19 cellular contexts compared by ENCODE assay signal in genomic region chr18:66819235-66819634, GRCh38.
A peak's percentile ranks its signal among the peaks of the same experiment; 100 is the strongest.
DNase-seq lines count a peak whose midpoint lies in the region; ATAC-seq and TF ChIP-seq lines count a peak whose summit lies in the region.
"Had no signal": no experiment of that assay in that cellular context is flagged by ENCODE, and none has a peak within 500 bp of the region (broad histone marks: within the 10 kb centered on the region; RNA-seq: fewer than 3 reads in every experiment).

No MANE protein-coding gene starts in this region.

- H3K36me3 ChIP-seq in Loucy (ENCODE audit: insufficient read depth, low read length), result no peaks in the 10 kb centered on the region
- H3K36me3 ChIP-seq in neural progenitor cell, result no peaks in the 10 kb centered on the region
- H3K36me3 ChIP-seq: cardiac muscle cell, heart left ventricle, Peyer's patch, tibial artery had no signal

- intact Hi-C loops in sciatic nerve (cut with DNase I), result no loop called here

- CTCF ChIA-PET in WTC11 (lab: Charles Lee), result interaction anchor here (0.8 kb wide), 1 partner anchor 10 kb away, joined by 3 read pairs; no protein-coding TSS in a partner anchor

- H3K79me2 ChIP-seq in Loucy (ENCODE audit: insufficient read depth, low read length) (no peaks in the 10 kb centered on the region), neural progenitor cell (ENCODE audit: low read depth) (no peaks in the 10 kb centered on the region)

- H3K27me3 Mint-ChIP-seq in WTC11 (ENCODE audit: low read depth), result no peaks in the 10 kb centered on the region
- H3K27me3 Mint-ChIP-seq in neural progenitor cell (ENCODE audit: insufficient read depth, low read depth), result no peaks in the 10 kb centered on the region
- H3K27me3 Mint-ChIP-seq: activated naive CD4-positive, alpha-beta T cell treated with anti-CD3 and anti-CD28 coated beads, Interleukin-2, amount 10 ng/mL, durations not matched to agents 7 days and 5 days; B cell; naive thymus-derived CD4-positive, alpha-beta T cell had no signal

- no peaks in the 10 kb centered on the region for H4K20me1 ChIP-seq in Loucy (ENCODE audit: insufficient read depth, low read length, poor library complexity, severe bottlenecking)
- H4K20me1 ChIP-seq in neural progenitor cell (ENCODE audit: low read depth), result no peaks in the 10 kb centered on the region

- H3K4me3 Mint-ChIP-seq in WTC11, result no peak overlapping the region
- H3K4me3 Mint-ChIP-seq in neural progenitor cell, result no peak overlapping the region
- H3K4me3 Mint-ChIP-seq: activated naive CD4-positive, alpha-beta T cell treated with anti-CD3 and anti-CD28 coated beads, Interleukin-2, amount 10 ng/mL, durations not matched to agents 7 days and 5 days; B cell; naive thymus-derived CD4-positive, alpha-beta T cell had no signal

- H2AFZ ChIP-seq in Loucy (ENCODE audit: low read length), result no peak overlapping the region
- no peak overlapping the region for H2AFZ ChIP-seq in neural progenitor cell (replicated peaks)

- H3K9me2 ChIP-seq in Loucy (replicated peaks; ENCODE audit: low read depth, low read length), result no peaks in the 10 kb centered on the region; the same call in 1 of the 2 replicates

- no peaks in the 10 kb centered on the region for H3K36me3 Mint-ChIP-seq in WTC11
- no peaks in the 10 kb centered on the region for H3K36me3 Mint-ChIP-seq in neural progenitor cell
- H3K36me3 Mint-ChIP-seq: activated naive CD4-positive, alpha-beta T cell treated with anti-CD3 and anti-CD28 coated beads, Interleukin-2, amount 10 ng/mL, durations not matched to agents 7 days and 5 days; naive thymus-derived CD4-positive, alpha-beta T cell had no signal

- POLR2A ChIA-PET in WTC11 (lab: Charles Lee), result no interaction called here

- H3K9ac ChIP-seq in Loucy (ENCODE audit: low read depth, low read length, poor library complexity, severe bottlenecking) (no peak overlapping the region), neural progenitor cell (no peak overlapping the region)

- no peaks in the 10 kb centered on the region for H3K27me3 ChIP-seq in Loucy (ENCODE audit: insufficient read depth, low read length, poor library complexity, severe bottlenecking)
- no peaks in the 10 kb centered on the region for H3K27me3 ChIP-seq in neural progenitor cell
- H3K27me3 ChIP-seq: cardiac muscle cell, heart left ventricle, Peyer's patch, tibial artery had no signal

- H3K27ac ChIP-seq in neural progenitor cell, result no peak overlapping the region
- H3K27ac ChIP-seq: cardiac muscle cell, heart left ventricle, Peyer's patch, tibial artery had no signal

- no peak for DNase-seq in WTC11 (ENCODE audit: low spot score)
- DNase-seq in neural progenitor cell (ENCODE audit: low spot score), result no peak
- no peak for DNase-seq in A172 (ENCODE audit: low spot score)
- DNase-seq in sciatic nerve (ENCODE audit: low spot score), result no peak
- DNase-seq: activated naive CD4-positive, alpha-beta T cell treated with anti-CD3 and anti-CD28 coated beads, Interleukin-2, amount 10 ng/mL, durations not matched to agents 7 days and 5 days; activated T-cell treated with anti-CD3 and anti-CD28 coated beads for 4 hours; heart left ventricle; naive thymus-derived CD4-positive, alpha-beta T cell; NCI-H1930; NCI-H526; Peyer's patch; tibial artery had no signal

- H3K4me3 ChIP-seq in GM12875 (ENCODE audit: low read depth, low read length) (no peak overlapping the region), Loucy (ENCODE audit: low read length, poor library complexity, severe bottlenecking) (no peak overlapping the region), neural progenitor cell (no peak overlapping the region)
- H3K4me3 ChIP-seq: cardiac muscle cell, heart left ventricle, Peyer's patch, tibial artery had no signal

- H3K27ac Mint-ChIP-seq in WTC11, result no peak overlapping the region
- no peak overlapping the region for H3K27ac Mint-ChIP-seq in neural progenitor cell
- H3K27ac Mint-ChIP-seq: activated naive CD4-positive, alpha-beta T cell treated with anti-CD3 and anti-CD28 coated beads, Interleukin-2, amount 10 ng/mL, durations not matched to agents 7 days and 5 days; B cell; naive thymus-derived CD4-positive, alpha-beta T cell had no signal

- H3K4me2 ChIP-seq in Loucy (ENCODE audit: low read depth, low read length, poor library complexity, severe bottlenecking) (no peak overlapping the region), neural progenitor cell (no peak overlapping the region)

- TF ChIP-seq CTCF in GM12875 (IDR thresholded peaks at IDR 0.05; ENCODE audit: borderline replicate concordance, insufficient read depth, low read depth, low read length), result 0 out of 2 replicates have a peak, but pooled peaks have one; percentile 4
- 0 out of 2 replicates have a peak, but pooled peaks have one; percentile 24 for TF ChIP-seq CTCF in Loucy (conservative IDR thresholded peaks at IDR 0.05; ENCODE audit: low read length)
- peak; percentile 18; the same call in 1 of the 2 replicates for TF ChIP-seq CTCF in WTC11 (IDR thresholded peaks at IDR 0.05)
- peak; percentile 26 for TF ChIP-seq CTCF in neural progenitor cell (IDR thresholded peaks at IDR 0.05)

- no peaks in the 10 kb centered on the region for H3K9me3 Mint-ChIP-seq in WTC11
- no peaks in the 10 kb centered on the region for H3K9me3 Mint-ChIP-seq in neural progenitor cell
- H3K9me3 Mint-ChIP-seq: activated naive CD4-positive, alpha-beta T cell treated with anti-CD3 and anti-CD28 coated beads, Interleukin-2, amount 10 ng/mL, durations not matched to agents 7 days and 5 days had no signal

- no peaks in the 10 kb centered on the region for H3K4me1 Mint-ChIP-seq in WTC11
- H3K4me1 Mint-ChIP-seq in neural progenitor cell, result no peaks in the 10 kb centered on the region
- H3K4me1 Mint-ChIP-seq: activated naive CD4-positive, alpha-beta T cell treated with anti-CD3 and anti-CD28 coated beads, Interleukin-2, amount 10 ng/mL, durations not matched to agents 7 days and 5 days; B cell; naive thymus-derived CD4-positive, alpha-beta T cell had no signal

- no peaks in the 10 kb centered on the region for H3K9me3 ChIP-seq in Loucy (ENCODE audit: insufficient read depth, low read depth, low read length)
- H3K9me3 ChIP-seq in neural progenitor cell (ENCODE audit: low read depth), result no peaks in the 10 kb centered on the region
- H3K9me3 ChIP-seq: heart left ventricle, Peyer's patch, tibial artery had no signal

- H3F3A ChIP-seq in Loucy (ENCODE audit: low read depth) (no peaks in the 10 kb centered on the region), neural progenitor cell (ENCODE audit: low read depth) (no peaks in the 10 kb centered on the region)

- H3K4me1 ChIP-seq in Loucy (ENCODE audit: insufficient read depth, low read length, poor library complexity, severe bottlenecking), result no peaks in the 10 kb centered on the region
- no peaks in the 10 kb centered on the region for H3K4me1 ChIP-seq in neural progenitor cell
- H3K4me1 ChIP-seq: heart left ventricle, Peyer's patch, tibial artery had no signal

- no peak for ATAC-seq in WTC11
- ATAC-seq in GM18520 (IDR thresholded peaks at IDR 0.05; ENCODE audit: unreplicated experiment), result no peak
- ATAC-seq in sciatic nerve, result no peak
- no peak for ATAC-seq in GM21529 (IDR thresholded peaks at IDR 0.05; ENCODE audit: unreplicated experiment)
- ATAC-seq: HCT116; heart left ventricle; naive thymus-derived CD4-positive, alpha-beta T cell had no signal

TF ChIP-seq in WTC11, 78 proteins besides CTCF, POLR2A, EP300 and RAD21 (continues in another document):
- TF ChIP-seq ZSCAN18 (CRISPR knock-in tag; IDR thresholded peaks at IDR 0.05) (no peak), AFF4 (CRISPR knock-in tag; IDR thresholded peaks at IDR 0.05; ENCODE audit: borderline replicate concordance) (no peak), JUN (CRISPR knock-in tag; IDR thresholded peaks at IDR 0.05) (no peak)
